6 cellular contexts compared by ENCODE assay signal in the genomic region with DNA sequence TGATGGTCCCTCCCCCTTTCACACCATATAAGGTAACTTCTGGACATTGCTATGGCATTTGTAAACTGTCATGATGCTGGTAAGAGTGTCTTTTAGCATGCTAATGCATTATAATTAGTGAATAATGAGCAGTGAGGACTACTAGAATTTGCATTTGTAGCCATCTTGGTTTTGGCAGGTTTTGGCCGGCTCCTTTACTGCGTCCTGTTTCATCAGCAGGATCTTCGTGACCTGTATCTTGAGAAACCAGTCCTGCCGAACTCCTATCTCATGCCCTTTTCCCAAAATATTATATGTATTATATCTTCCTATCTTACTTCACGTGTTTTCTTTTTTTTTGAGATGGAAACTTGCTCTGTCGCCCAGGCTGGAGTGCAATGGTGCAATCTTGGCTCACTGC.
"Had no signal": no experiment of that assay in that cellular context is flagged by ENCODE, and none has a peak within 500 bp of the region (broad histone marks: within the 10 kb centered on the region; RNA-seq: fewer than 3 reads in every experiment).

No MANE protein-coding gene starts in this region.

- DNase-seq: GM23248, H7, HCEC 1CT, IMR-90 had no signal

- H2AFZ ChIP-seq: GM23248 had no signal

- FAIRE-seq: HTR-8/SVneo, K562 had no signal

- ATAC-seq: K562 had no signal

- H3K9ac ChIP-seq: GM23248 had no signal

- H3K4me3 ChIP-seq: GM23248, K562 had no signal

- H3K27ac ChIP-seq: GM23248 had no signal
